ENCODE assay signal across 8 cellular contexts in genomic region chr11:59107721-59108120, GRCh38. TPM values are rescaled to one million over a fixed set of nuclear protein-coding genes. Genes with fewer than 3 reads are reported as not detected.
DNase-seq lines count a peak whose midpoint lies in the region; ATAC-seq and TF ChIP-seq lines count a peak whose summit lies in the region.
"Not testable (repeated sequence)": the region's sequence is repeated elsewhere in the genome, so short reads cannot be mapped to it uniquely, and the experiment has no call there.
"Had no signal": no experiment of that assay in that cellular context is flagged by ENCODE, and none has a peak within 500 bp of the region (broad histone marks: within the 10 kb centered on the region; RNA-seq: fewer than 3 reads in every experiment).

No MANE protein-coding gene starts in this region.

- TF ChIP-seq CTCF in HEK293 (tag by site-specific recombination; IDR thresholded peaks at IDR 0.05); fibroblast of lung (conservative IDR thresholded peaks at IDR 0.05 in 1 of 2, IDR thresholded peaks at IDR 0.05 in 1 of 2; ENCODE audit: low read depth in 1 of 2, low read length in 2 of 2): not testable (repeated sequence)

- H3K36me3 Mint-ChIP-seq in natural killer cell treated with Interleukin-12 subunit alpha and Interleukin-12 subunit beta and Interleukin-15 and Interleukin-18, amount 100 ng/mL, for 72 hours: not testable (repeated sequence)

- peak; percentile 49 for DNase-seq in RPMI8226
- DNase-seq in activated naive CD4-positive, alpha-beta T cell treated with Interleukin-2 at 50 U/mL for 16 hours: peak; percentile 4
- not testable (repeated sequence) for DNase-seq in fibroblast of lung (ENCODE audit: low read depth in 2 of 2); natural killer cell treated with Interleukin-12 subunit alpha and Interleukin-12 subunit beta and Interleukin-15 and Interleukin-18, amount 100 ng/mL, for 72 hours (ENCODE audit: low spot score)

- peak overlapping the region; percentile 84 for H3K9ac ChIP-seq in HUES6 (ENCODE audit: low read length)
- not testable (repeated sequence) for H3K9ac ChIP-seq in fibroblast of lung (ENCODE audit: insufficient read depth, low read length)

- CTCF ChIA-PET in HEK293 (lab: Yijun Ruan, JAX): interaction anchor here (0.6 to 2.9 kb wide), 6 partner anchors 10 to 383 kb away, joined by 3 to 10 read pairs (median 6); no protein-coding TSS in a partner anchor

- H3K4me2 ChIP-seq in fibroblast of lung (ENCODE audit: extremely low read depth, insufficient read depth, low read length): peak overlapping the region; percentile 81

- ATAC-seq in GM18520 (IDR thresholded peaks at IDR 0.05; ENCODE audit: unreplicated experiment): peak; percentile 28
- not testable (repeated sequence) for ATAC-seq in natural killer cell treated with Interleukin-12 subunit alpha and Interleukin-12 subunit beta and Interleukin-15 and Interleukin-18, amount 100 ng/mL, for 72 hours

- H3K4me3 Mint-ChIP-seq in natural killer cell treated with Interleukin-12 subunit alpha and Interleukin-12 subunit beta and Interleukin-15 and Interleukin-18, amount 100 ng/mL, for 72 hours: peak overlapping the region; percentile 90

- H3K36me3 ChIP-seq in HEK293 (ENCODE audit: control insufficient read depth in 2 of 2, insufficient read depth in 1 of 2, low read length in 2 of 2) (peaks cover 3 to 40% of the 10 kb centered on the region in 2 experiments; a peak in 2 of 3 replicates), HUES6 (ENCODE audit: control insufficient read depth, insufficient read depth, low read length) (peaks cover 15% of the 10 kb centered on the region; the same call in 1 of the 2 replicates)
- H3K36me3 ChIP-seq in fibroblast of lung (ENCODE audit: control insufficient read depth, insufficient read depth, low read length): not testable (repeated sequence)

- H3K9me3 ChIP-seq in HEK293 (ENCODE audit: control insufficient read depth, insufficient read depth, low read depth, low read length); HUES6 (ENCODE audit: control insufficient read depth, insufficient read depth, low read depth, low read length); fibroblast of lung (ENCODE audit: control insufficient read depth, insufficient read depth, low read depth, low read length): not testable (repeated sequence)

- H4K20me1 ChIP-seq in fibroblast of lung (ENCODE audit: control insufficient read depth, extremely low read depth, insufficient read depth, low read length): not testable (repeated sequence)

- H3K4me1 Mint-ChIP-seq in natural killer cell treated with Interleukin-12 subunit alpha and Interleukin-12 subunit beta and Interleukin-15 and Interleukin-18, amount 100 ng/mL, for 72 hours (ENCODE audit: low read depth in 2 of 2): peaks cover 18 to 27% of the 10 kb centered on the region in 2 donors

- H3K27ac Mint-ChIP-seq in natural killer cell treated with Interleukin-12 subunit alpha and Interleukin-12 subunit beta and Interleukin-15 and Interleukin-18, amount 100 ng/mL, for 72 hours: peak overlapping the region; percentile 53 to 75

- peaks cover 0 to 13% of the 10 kb centered on the region in 2 donors for H3K27me3 Mint-ChIP-seq in natural killer cell treated with Interleukin-12 subunit alpha and Interleukin-12 subunit beta and Interleukin-15 and Interleukin-18, amount 100 ng/mL, for 72 hours

- H3K4me3 ChIP-seq in HEK293 (ENCODE audit: low read depth, low read length) (peak overlapping the region; percentile 64), HUES6 (ENCODE audit: low read depth, low read length) (peak overlapping the region; percentile 67), fibroblast of lung (replicated peaks in 1 of 4; ENCODE audit: control extremely low read depth in 1 of 4, insufficient read depth in 1 of 4, low read depth in 3 of 4, low read length in 4 of 4) (peak overlapping the region; percentile 59 to 73 (median 68))

- peak overlapping the region; percentile 71 for H2AFZ ChIP-seq in fibroblast of lung (ENCODE audit: low read length)

- H3K9me3 Mint-ChIP-seq in natural killer cell treated with Interleukin-12 subunit alpha and Interleukin-12 subunit beta and Interleukin-15 and Interleukin-18, amount 100 ng/mL, for 72 hours: not testable (repeated sequence)

- POLR2A ChIA-PET in HEK293 (lab: Yijun Ruan, JAX): interaction anchor here (1.5 to 2.1 kb wide), 5 partner anchors 20 to 202 kb away, joined by 7 to 11 read pairs (median 10); partner anchors contain the start of gene DTX4

- H3K79me2 ChIP-seq in fibroblast of lung (ENCODE audit: control insufficient read depth, insufficient read depth, low read length): not testable (repeated sequence)

- peaks cover 41% of the 10 kb centered on the region for H3K27me3 ChIP-seq in HUES6 (ENCODE audit: control insufficient read depth, insufficient read depth, low read length)
- H3K27me3 ChIP-seq in fibroblast of lung (ENCODE audit: control insufficient read depth, insufficient read depth, low read length): not testable (repeated sequence)

- H3K4me1 ChIP-seq in HEK293 (ENCODE audit: control insufficient read depth, insufficient read depth, low read length); HUES6 (ENCODE audit: control insufficient read depth, insufficient read depth, low read length); fibroblast of lung (ENCODE audit: control insufficient read depth, extremely low read depth, insufficient read depth, low read length): not testable (repeated sequence)

- H3K27ac ChIP-seq in HEK293 (ENCODE audit: extremely low read depth, low read depth, low read length); HUES6 (ENCODE audit: low read depth, low read length); fibroblast of lung (ENCODE audit: insufficient read depth, low read length): not testable (repeated sequence)

TF ChIP-seq in HEK293, 187 proteins besides CTCF, POLR2A, EP300 and RAD21:
- 0 out of 2 replicates have a peak, but pooled peaks have one; percentile 8 for TF ChIP-seq ZNF335 (tag by site-specific recombination; conservative IDR thresholded peaks at IDR 0.05)

RNA-seq across cellular contexts. Expression of gene FAM111B, which starts 0.7 kb away (rescaled TPM):
- total RNA-seq in fibroblast of lung: 0.26 and 0.33 TPM in 2 replicates
- polyA plus RNA-seq in fibroblast of lung: 6.2 and 14.8 TPM in 2 replicates
- polyA plus RNA-seq in fibroblast of lung (2012): 4.5 and 11.6 TPM in 2 replicates
- 0.47 and 3.9 TPM in 2 replicates for polyA minus RNA-seq in fibroblast of lung (ENCODE audit: low replicate concordance)
- 10 to 100 TPM; 26.7 to 33.0 TPM for total RNA-seq in natural killer cell treated with Interleukin-12 subunit alpha and Interleukin-12 subunit beta and Interleukin-15 and Interleukin-18, amount 100 ng/mL, for 72 hours

RNA-seq across cellular contexts. Expression of gene GLYATL1B, which starts 21.6 kb away (rescaled TPM):
- total RNA-seq in fibroblast of lung: not detected in 2 replicates
- not detected in 2 replicates for polyA plus RNA-seq in fibroblast of lung
- polyA plus RNA-seq in fibroblast of lung (2012): not detected in 2 replicates
- polyA minus RNA-seq in fibroblast of lung (ENCODE audit: low replicate concordance): not detected in 2 replicates
- not detected for total RNA-seq in natural killer cell treated with Interleukin-12 subunit alpha and Interleukin-12 subunit beta and Interleukin-15 and Interleukin-18, amount 100 ng/mL, for 72 hours
- total RNA-seq: thyroid gland had no signal

RNA-seq across cellular contexts. Expression of gene FAM111A, which starts 34.9 kb away (rescaled TPM):
- total RNA-seq in fibroblast of lung: 34.7 and 42.3 TPM in 2 replicates
- polyA plus RNA-seq in fibroblast of lung: 27.1 and 44.2 TPM in 2 replicates
- polyA plus RNA-seq in fibroblast of lung (2012): 13.2 and 22.2 TPM in 2 replicates
- 1.3 and 2.8 TPM in 2 replicates for polyA minus RNA-seq in fibroblast of lung (ENCODE audit: low replicate concordance)
- total RNA-seq in natural killer cell treated with Interleukin-12 subunit alpha and Interleukin-12 subunit beta and Interleukin-15 and Interleukin-18, amount 100 ng/mL, for 72 hours: 10 to 100 TPM; 69.7 to 79.6 TPM

Comparison
In these comparisons a context has a peak if more than half of its experiments do, and no peak if none do; other contexts are left out.
1. RNA of gene FAM111B, which starts 0.7 kb away (total RNA-seq): 26.7 to 33.0 TPM in natural killer cell treated with Interleukin-12 subunit alpha and Interleukin-12 subunit beta and Interleukin-15 and Interleukin-18, amount 100 ng/mL, for 72 hours; 0.26 to 0.33 TPM in fibroblast of lung; every median in the first group is over 10 times any median in the second.
2. Peak in every context shown above with its lines, with median percentiles within 50 percentile points of each other: H3K4me3 ChIP-seq.